ENCODE assay signal across 1 cellular context in the genomic region with DNA sequence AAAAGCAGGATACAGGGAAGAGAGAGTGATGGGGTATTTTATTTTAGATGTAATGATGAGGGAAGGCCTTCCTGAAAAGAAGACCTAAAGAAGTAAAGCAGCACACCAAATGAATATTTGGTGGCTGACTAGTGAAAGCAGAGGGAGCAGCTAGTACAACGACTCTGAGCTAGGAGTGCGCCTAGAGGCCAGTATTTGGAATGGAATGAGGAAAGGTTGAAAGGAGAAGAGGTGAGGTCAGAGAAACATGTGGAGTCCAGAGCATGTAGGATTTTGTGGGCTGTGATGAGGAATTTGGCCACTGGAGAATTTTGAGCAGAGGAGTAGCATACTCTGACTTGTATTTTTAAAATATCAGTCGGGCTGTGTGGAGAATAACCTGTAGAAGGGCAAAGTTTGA.
TF ChIP-seq lines count a peak whose summit lies in the region.

No MANE protein-coding gene starts in this region.

TF ChIP-seq in WTC11, 78 proteins besides CTCF, POLR2A, EP300 and RAD21 (continued from another document):
- TF ChIP-seq, protein P1, sequence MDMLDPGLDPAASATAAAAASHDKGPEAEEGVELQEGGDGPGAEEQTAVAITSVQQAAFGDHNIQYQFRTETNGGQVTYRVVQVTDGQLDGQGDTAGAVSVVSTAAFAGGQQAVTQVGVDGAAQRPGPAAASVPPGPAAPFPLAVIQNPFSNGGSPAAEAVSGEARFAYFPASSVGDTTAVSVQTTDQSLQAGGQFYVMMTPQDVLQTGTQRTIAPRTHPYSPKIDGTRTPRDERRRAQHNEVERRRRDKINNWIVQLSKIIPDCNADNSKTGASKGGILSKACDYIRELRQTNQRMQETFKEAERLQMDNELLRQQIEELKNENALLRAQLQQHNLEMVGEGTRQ (CRISPR knock-in tag; IDR thresholded peaks at IDR 0.05): no peak
- TF ChIP-seq ZNF671 (CRISPR knock-in tag; IDR thresholded peaks at IDR 0.05) (no peak), CREM (CRISPR knock-in tag; IDR thresholded peaks at IDR 0.05) (no peak), OVOL2 (CRISPR knock-in tag; IDR thresholded peaks at IDR 0.05; ENCODE audit: borderline replicate concordance) (no peak), GRHL2 (CRISPR knock-in tag; IDR thresholded peaks at IDR 0.05; ENCODE audit: insufficient replicate concordance, severe bottlenecking) (no peak), FOXJ3 (CRISPR knock-in tag; IDR thresholded peaks at IDR 0.05; ENCODE audit: borderline replicate concordance) (no peak), SMAD4 (CRISPR knock-in tag; IDR thresholded peaks at IDR 0.05) (no peak), TCF7 (CRISPR knock-in tag; IDR thresholded peaks at IDR 0.05; ENCODE audit: low read depth) (no peak)
- TF ChIP-seq, protein P2, sequence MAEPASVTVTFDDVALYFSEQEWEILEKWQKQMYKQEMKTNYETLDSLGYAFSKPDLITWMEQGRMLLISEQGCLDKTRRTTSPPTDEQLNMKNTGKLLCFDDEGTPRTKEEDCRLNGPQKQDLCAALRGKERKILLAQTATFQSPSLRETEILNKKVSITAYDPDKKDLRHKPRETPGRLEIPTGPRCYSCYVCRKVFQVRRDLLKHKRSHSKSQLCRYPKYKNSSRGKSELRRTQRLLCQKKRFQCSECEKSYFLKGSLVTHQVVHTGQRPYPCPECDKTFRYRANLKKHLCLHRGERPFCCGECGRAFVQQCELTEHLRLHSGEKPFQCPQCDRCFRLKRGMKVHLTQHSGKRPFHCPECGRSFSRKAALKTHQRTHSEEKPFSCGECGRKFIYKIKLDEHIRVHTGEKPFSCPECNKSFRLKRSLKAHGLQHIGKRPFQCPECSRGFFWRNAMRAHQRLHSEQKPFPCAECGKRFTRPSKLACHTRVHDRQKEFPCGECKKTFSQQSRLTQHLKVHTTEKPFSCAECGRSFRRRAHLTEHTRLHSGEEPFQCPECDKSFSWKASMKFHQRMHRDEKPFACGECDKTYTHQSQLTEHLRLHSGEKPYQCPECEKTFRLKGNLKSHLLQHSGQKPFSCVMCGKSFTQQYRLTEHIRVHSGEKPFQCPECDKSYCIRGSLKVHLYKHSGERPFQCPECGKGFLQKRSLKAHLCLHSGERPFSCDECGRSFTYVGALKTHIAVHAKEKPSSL (CRISPR knock-in tag; conservative IDR thresholded peaks at IDR 0.05): no peak
- TF ChIP-seq, protein P3, sequence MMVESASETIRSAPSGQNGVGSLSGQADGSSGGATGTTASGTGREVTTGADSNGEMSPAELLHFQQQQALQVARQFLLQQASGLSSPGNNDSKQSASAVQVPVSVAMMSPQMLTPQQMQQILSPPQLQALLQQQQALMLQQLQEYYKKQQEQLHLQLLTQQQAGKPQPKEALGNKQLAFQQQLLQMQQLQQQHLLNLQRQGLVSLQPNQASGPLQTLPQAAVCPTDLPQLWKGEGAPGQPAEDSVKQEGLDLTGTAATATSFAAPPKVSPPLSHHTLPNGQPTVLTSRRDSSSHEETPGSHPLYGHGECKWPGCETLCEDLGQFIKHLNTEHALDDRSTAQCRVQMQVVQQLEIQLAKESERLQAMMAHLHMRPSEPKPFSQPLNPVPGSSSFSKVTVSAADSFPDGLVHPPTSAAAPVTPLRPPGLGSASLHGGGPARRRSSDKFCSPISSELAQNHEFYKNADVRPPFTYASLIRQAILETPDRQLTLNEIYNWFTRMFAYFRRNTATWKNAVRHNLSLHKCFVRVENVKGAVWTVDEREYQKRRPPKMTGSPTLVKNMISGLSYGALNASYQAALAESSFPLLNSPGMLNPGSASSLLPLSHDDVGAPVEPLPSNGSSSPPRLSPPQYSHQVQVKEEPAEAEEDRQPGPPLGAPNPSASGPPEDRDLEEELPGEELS (CRISPR knock-in tag; IDR thresholded peaks at IDR 0.05): no peak
- TF ChIP-seq, protein P4, sequence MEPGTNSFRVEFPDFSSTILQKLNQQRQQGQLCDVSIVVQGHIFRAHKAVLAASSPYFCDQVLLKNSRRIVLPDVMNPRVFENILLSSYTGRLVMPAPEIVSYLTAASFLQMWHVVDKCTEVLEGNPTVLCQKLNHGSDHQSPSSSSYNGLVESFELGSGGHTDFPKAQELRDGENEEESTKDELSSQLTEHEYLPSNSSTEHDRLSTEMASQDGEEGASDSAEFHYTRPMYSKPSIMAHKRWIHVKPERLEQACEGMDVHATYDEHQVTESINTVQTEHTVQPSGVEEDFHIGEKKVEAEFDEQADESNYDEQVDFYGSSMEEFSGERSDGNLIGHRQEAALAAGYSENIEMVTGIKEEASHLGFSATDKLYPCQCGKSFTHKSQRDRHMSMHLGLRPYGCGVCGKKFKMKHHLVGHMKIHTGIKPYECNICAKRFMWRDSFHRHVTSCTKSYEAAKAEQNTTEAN (CRISPR knock-in tag; IDR thresholded peaks at IDR 0.05): no peak
